8 cellular contexts compared by ENCODE assay signal in the genomic region with DNA sequence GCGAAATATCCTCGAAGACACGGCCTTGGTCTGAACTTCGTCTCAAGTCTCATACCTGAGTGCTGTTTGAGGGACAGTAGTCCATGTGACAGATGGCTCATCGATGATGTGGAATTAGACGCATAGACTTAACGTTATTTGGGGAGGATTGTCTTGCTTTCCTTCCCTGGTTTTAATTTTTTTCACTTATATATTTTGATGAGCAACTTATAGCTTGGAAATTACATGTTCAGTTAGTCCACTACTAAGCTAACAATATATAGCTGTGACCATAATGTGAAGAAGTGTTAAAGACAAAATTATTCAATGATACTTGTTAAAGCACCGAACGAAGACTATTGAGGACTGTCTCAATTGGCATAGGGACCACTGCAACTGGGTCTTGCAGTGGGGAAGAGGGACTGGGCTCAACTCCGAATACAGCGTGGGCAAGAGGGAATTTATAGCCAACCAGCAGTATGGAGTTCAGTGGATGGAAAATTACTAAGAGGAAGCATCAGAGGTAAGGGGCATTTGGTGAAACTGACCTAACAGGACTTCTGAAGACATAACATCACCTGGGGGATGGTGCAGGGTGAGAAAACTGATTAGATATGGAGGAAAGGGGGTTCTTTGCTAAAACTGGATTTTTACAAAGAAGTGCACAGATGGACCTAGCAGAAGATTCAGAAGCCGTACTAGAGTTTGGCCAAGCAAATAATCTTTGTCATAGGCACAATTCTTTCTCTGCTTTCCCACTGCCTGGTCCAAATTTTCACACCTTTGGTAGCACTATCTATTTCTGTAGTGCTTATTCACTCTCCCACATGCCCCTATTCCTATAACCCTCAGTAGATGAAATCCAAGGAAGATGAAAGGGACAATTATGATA. TPM values are rescaled to one million over a fixed set of nuclear protein-coding genes. Genes with fewer than 3 reads are reported as not detected.
DNase-seq lines count a peak whose midpoint lies in the region; ATAC-seq and TF ChIP-seq lines count a peak whose summit lies in the region.

No MANE protein-coding gene starts in this region.

- no peak overlapping the region for H2AFZ ChIP-seq in mesenchymal stem cell (ENCODE audit: low read depth, low read length)

- no peak overlapping the region for H3K4ac ChIP-seq in mesenchymal stem cell (ENCODE audit: low read depth in 1 of 2, low read length in 2 of 2)

- CTCF ChIA-PET in CD4-positive, alpha-beta memory T cell (lab: Charles Lee; ENCODE audit: partially characterized antibody) = interaction anchor here (0.8 to 5.0 kb wide), 38 partner anchors 9 to 689 kb away, joined by 3 to 84 read pairs (median 4); partner anchors contain the start of genes INTS13, ITPR2, MED21 and PPFIBP1

- no peak for ATAC-seq in activated CD4-positive, CD25-positive, alpha-beta regulatory T cell treated with anti-CD3 and anti-CD28 coated beads, Interleukin-2, amount 50 U/mL, for 24 hours

- H2BK5ac ChIP-seq in mesenchymal stem cell (ENCODE audit: low read depth, low read length, poor library complexity, severe bottlenecking) = no peak overlapping the region

- H3K23ac ChIP-seq in mesenchymal stem cell (ENCODE audit: low read length in 2 of 2) = no peak overlapping the region

- no peak overlapping the region for H2BK120ac ChIP-seq in mesenchymal stem cell (ENCODE audit: low read depth, low read length)

- no peak for DNase-seq in CD4-positive, alpha-beta memory T cell
- DNase-seq in brain microvascular endothelial cell = no peak
- DNase-seq in mesenchymal stem cell = no peak
- DNase-seq in vagina (ENCODE audit: extremely low spot score in 2 of 2) = no peak
- DNase-seq in NCI-H446 (lab: John Stamatoyannopoulos, UW) = no peak
- DNase-seq in kidney tubule cell (ENCODE audit: low spot score) = no peak

- no peak overlapping the region for H2BK15ac ChIP-seq in mesenchymal stem cell (ENCODE audit: low read depth, poor library complexity, severe bottlenecking)

- H3K4me3 Mint-ChIP-seq in CD4-positive, alpha-beta memory T cell = peak overlapping the region; percentile 69 to 97 (median 94)

- in situ Hi-C loops in brain microvascular endothelial cell (cut with HindIII; ENCODE audit: low pct_ligation_motif_present, low sequenced_read_pairs) = no loop called here

- TF ChIP-seq CTCF in brain microvascular endothelial cell (IDR thresholded peaks at IDR 0.05; ENCODE audit: low read depth, low read length, missing control alignments) (no peak), vagina (IDR thresholded peaks at IDR 0.05) (peak in 1 of 3 experiments; percentile 5)

- peak overlapping the region in 1 of 2 donors; percentile 82 for H3K4me3 ChIP-seq in CD4-positive, alpha-beta memory T cell (ENCODE audit: low read length in 2 of 2)
- peak overlapping the region; percentile 96 for H3K4me3 ChIP-seq in HUES64 (ENCODE audit: low read length)
- peak overlapping the region; percentile 75 for H3K4me3 ChIP-seq in brain microvascular endothelial cell (ENCODE audit: low read depth, low read length)
- peak overlapping the region in 1 of 2 experiments; percentile 95 for H3K4me3 ChIP-seq in mesenchymal stem cell (ENCODE audit: insufficient read depth in 1 of 2, low read depth in 1 of 2, low read length in 2 of 2)
- H3K4me3 ChIP-seq in vagina = peak overlapping the region; percentile 84 to 99

- peak overlapping the region; percentile 84 for H2AK5ac ChIP-seq in mesenchymal stem cell (ENCODE audit: low read length, severe bottlenecking)

- H3K27me3 Mint-ChIP-seq in CD4-positive, alpha-beta memory T cell = no peaks in the 10 kb centered on the region

- no peaks in the 10 kb centered on the region for H3K36me3 ChIP-seq in CD4-positive, alpha-beta memory T cell (ENCODE audit: insufficient read depth, low read length)
- H3K36me3 ChIP-seq in HUES64 (ENCODE audit: insufficient read depth, low read length) = no peaks in the 10 kb centered on the region; the same call in 1 of the 2 replicates
- no peaks in the 10 kb centered on the region for H3K36me3 ChIP-seq in brain microvascular endothelial cell (replicated peaks)
- no peaks in the 10 kb centered on the region for H3K36me3 ChIP-seq in mesenchymal stem cell (ENCODE audit: control insufficient read depth in 1 of 2, insufficient read depth in 2 of 2, low read depth in 1 of 2, low read length in 2 of 2)
- no peaks in the 10 kb centered on the region for H3K36me3 ChIP-seq in vagina

- H3K27ac Mint-ChIP-seq in CD4-positive, alpha-beta memory T cell = peak overlapping the region; percentile 91 to 98 (median 96)

- H3K27ac ChIP-seq in CD4-positive, alpha-beta memory T cell (ENCODE audit: low read depth, low read length) = peak overlapping the region; percentile 92
- H3K27ac ChIP-seq in HUES64 (ENCODE audit: low read depth, low read length) (peak overlapping the region; percentile 91), brain microvascular endothelial cell (peak overlapping the region; percentile 60), mesenchymal stem cell (ENCODE audit: low read length, poor library complexity, severe bottlenecking) (peak overlapping the region; percentile 44), vagina (peak overlapping the region; percentile 91)

- 70% methylated on average over 11 of the region's 12 CpGs for WGBS in HUES64
- WGBS in mesenchymal stem cell = 75% methylated on average over 12 of the region's 12 CpGs

- no peak overlapping the region for H3K14ac ChIP-seq in mesenchymal stem cell (ENCODE audit: low read length in 2 of 2)

- no peak overlapping the region for H2BK12ac ChIP-seq in mesenchymal stem cell (ENCODE audit: low read length in 2 of 2)

- intact Hi-C loops in CD4-positive, alpha-beta memory T cell (cut with micrococcal nuclease) = loop anchor here (1.0 to 5.0 kb wide), 12 partner anchors 7 to 1176 kb away; partner anchors contain the start of genes CCDC91, FGFR1OP2, ITPR2 and MED21
- intact Hi-C loops in vagina (cut with DNase I) = loop anchor here (5.0 kb wide), 1 partner anchor 73 kb away; no protein-coding TSS in a partner anchor

- H3K9ac ChIP-seq in HUES64 (ENCODE audit: low read depth, low read length) (peak overlapping the region; percentile 72), mesenchymal stem cell (ENCODE audit: low read length) (peak overlapping the region; percentile 88)

- H3K9me3 ChIP-seq in CD4-positive, alpha-beta memory T cell (ENCODE audit: control insufficient read depth in 1 of 2, low read length in 2 of 2) = no peaks in the 10 kb centered on the region
- H3K9me3 ChIP-seq in HUES64 (ENCODE audit: insufficient read depth, low read depth, low read length) (no peaks in the 10 kb centered on the region), mesenchymal stem cell (ENCODE audit: control insufficient read depth, low read length) (no peaks in the 10 kb centered on the region), vagina (no peaks in the 10 kb centered on the region)

- H3K36me3 Mint-ChIP-seq in CD4-positive, alpha-beta memory T cell = peaks cover 4 to 5% of the 10 kb centered on the region in 2 donors

- peak overlapping the region in 1 of 2 experiments; percentile 4 for H3K18ac ChIP-seq in mesenchymal stem cell (ENCODE audit: low read depth in 1 of 2, low read length in 2 of 2)

- H3K4me2 ChIP-seq in mesenchymal stem cell (ENCODE audit: low read length, poor library complexity, severe bottlenecking) = peak overlapping the region; percentile 84

- peaks cover 31 to 55% (median 40%) of the 10 kb centered on the region in 4 donors for H3K4me1 Mint-ChIP-seq in CD4-positive, alpha-beta memory T cell

- POLR2A ChIA-PET in CD4-positive, alpha-beta memory T cell (lab: Charles Lee; ENCODE audit: partially characterized antibody) = interaction anchor here (0.8 to 3.3 kb wide), 8 partner anchors 8 to 291 kb away, joined by 3 to 45 read pairs (median 6); partner anchors contain the start of genes FGFR1OP2, INTS13, ITPR2 and MED21

- H3K9me3 Mint-ChIP-seq in CD4-positive, alpha-beta memory T cell = no peaks in the 10 kb centered on the region

- peaks cover 46% of the 10 kb centered on the region for H3K4me1 ChIP-seq in CD4-positive, alpha-beta memory T cell (ENCODE audit: insufficient read depth, low read length)
- peaks cover 13% of the 10 kb centered on the region for H3K4me1 ChIP-seq in HUES64 (ENCODE audit: insufficient read depth, low read length)
- H3K4me1 ChIP-seq in mesenchymal stem cell (ENCODE audit: control insufficient read depth, insufficient read depth, low read depth, low read length) = no peaks in the 10 kb centered on the region
- H3K4me1 ChIP-seq in vagina = peaks cover 55% of the 10 kb centered on the region

- no peak for TF ChIP-seq POLR2A in vagina (IDR thresholded peaks at IDR 0.05)

- H3K79me1 ChIP-seq in mesenchymal stem cell (replicated peaks; ENCODE audit: low read length, poor library complexity, severe bottlenecking) = peaks cover 6% of the 10 kb centered on the region

- H4K8ac ChIP-seq in mesenchymal stem cell (ENCODE audit: low read length) = peak overlapping the region; percentile 33

- no peaks in the 10 kb centered on the region for H3K27me3 ChIP-seq in CD4-positive, alpha-beta memory T cell (ENCODE audit: insufficient read depth, low read length)
- H3K27me3 ChIP-seq in HUES64 (ENCODE audit: insufficient read depth, low read length) (no peaks in the 10 kb centered on the region), brain microvascular endothelial cell (replicated peaks) (no peaks in the 10 kb centered on the region), mesenchymal stem cell (ENCODE audit: control insufficient read depth in 1 of 2, insufficient read depth in 1 of 2, low read length in 2 of 2) (no peaks in the 10 kb centered on the region), vagina (no peaks in the 10 kb centered on the region)

- no peak overlapping the region for H4K91ac ChIP-seq in mesenchymal stem cell (ENCODE audit: low read length)

RNA-seq across cellular contexts. Expression of gene TM7SF3, which starts 0.9 kb away (rescaled TPM):
- 10 to 100 TPM; 27.7 to 29.2 TPM for total RNA-seq in CD4-positive, alpha-beta memory T cell
- polyA plus RNA-seq in CD4-positive, alpha-beta memory T cell = 10 to 100 TPM; 46.5 to 61.6 TPM
- polyA plus RNA-seq in HUES64 (2013, experiment 1 of 2) = 52.6 TPM
- 60.5 TPM for polyA plus RNA-seq in HUES64 (2013, experiment 2 of 2)
- 51.4 TPM for polyA plus RNA-seq in mesenchymal stem cell (2013, experiment 1 of 2)
- 54.8 TPM for polyA plus RNA-seq in mesenchymal stem cell (2013, experiment 2 of 2)
- 65.3 TPM for total RNA-seq in vagina

RNA-seq across cellular contexts. Expression of gene MED21, which starts 7.3 kb away (rescaled TPM):
- 10 to 100 TPM; 65.3 to 68.3 TPM for total RNA-seq in CD4-positive, alpha-beta memory T cell
- 10 to 100 TPM; 20.0 to 23.3 TPM for polyA plus RNA-seq in CD4-positive, alpha-beta memory T cell
- 38.8 TPM for polyA plus RNA-seq in HUES64 (2013, experiment 1 of 2)
- 50.2 TPM for polyA plus RNA-seq in HUES64 (2013, experiment 2 of 2)
- 29.9 TPM for polyA plus RNA-seq in mesenchymal stem cell (2013, experiment 1 of 2)
- polyA plus RNA-seq in mesenchymal stem cell (2013, experiment 2 of 2) = 31.4 TPM
- total RNA-seq in vagina = 46.4 TPM
